Comparison of ENCODE assay signal across 21 cellular contexts in the genomic region with DNA sequence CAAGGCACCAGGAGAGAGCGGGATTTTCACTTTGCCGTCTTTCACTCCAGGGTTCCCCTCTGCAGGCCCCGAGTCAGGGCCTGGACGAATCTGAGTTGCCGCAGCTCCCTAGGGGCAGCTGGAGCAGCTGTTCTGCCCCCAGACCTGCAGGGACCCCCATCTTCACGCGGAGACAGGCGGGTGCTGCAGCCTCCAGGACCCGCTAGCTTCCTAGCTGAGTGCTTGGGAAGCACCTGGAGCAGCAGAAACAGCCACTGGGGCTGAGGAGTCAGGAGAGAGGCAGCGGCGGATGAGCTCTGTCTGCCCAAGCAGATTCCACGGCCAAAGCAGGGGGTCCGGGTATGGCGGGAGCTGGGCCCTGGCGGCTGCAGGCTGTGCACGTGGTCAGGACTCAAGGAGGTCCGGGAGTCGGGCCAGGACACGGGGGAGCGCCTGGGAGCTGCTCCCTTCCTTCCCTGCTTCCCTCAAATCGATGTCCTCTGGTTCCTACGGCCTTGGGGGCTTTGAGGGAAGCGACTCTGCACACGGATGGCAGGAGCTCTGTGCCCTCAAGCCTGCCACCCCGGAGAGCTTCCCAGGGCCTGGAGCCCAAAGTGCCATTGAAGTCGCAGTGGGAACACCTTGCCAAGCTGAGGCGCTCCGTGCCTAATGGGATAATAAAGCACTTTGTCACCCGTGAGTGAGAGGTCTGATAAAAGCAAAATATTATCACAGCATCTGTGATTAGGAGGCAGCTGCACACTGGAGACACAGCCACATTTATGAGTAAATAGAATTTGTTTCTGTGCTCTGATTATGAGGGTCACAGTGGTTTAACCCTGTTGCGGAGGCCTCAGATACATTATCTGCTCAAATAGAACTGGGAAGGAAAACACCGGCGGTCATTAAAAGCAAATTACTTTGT. TPM values are rescaled to one million over a fixed set of nuclear protein-coding genes. Genes with fewer than 3 reads are reported as not detected.
DNase-seq lines count a peak whose midpoint lies in the region; ATAC-seq and TF ChIP-seq lines count a peak whose summit lies in the region.
"Had no signal": no experiment of that assay in that cellular context is flagged by ENCODE, and none has a peak within 500 bp of the region (broad histone marks: within the 10 kb centered on the region; RNA-seq: fewer than 3 reads in every experiment).

No MANE protein-coding gene starts in this region.

- ATAC-seq in Right ventricle myocardium superior (ENCODE audit: poor library complexity) (peak; percentile 73), WTC11 (peak; percentile 48), left lung (peak; percentile 64), HG02588 (IDR thresholded peaks at IDR 0.05; ENCODE audit: unreplicated experiment) (no peak), HG03565 (IDR thresholded peaks at IDR 0.05; ENCODE audit: unreplicated experiment) (no peak), HG02610 (IDR thresholded peaks at IDR 0.05; ENCODE audit: unreplicated experiment) (no peak)
- ATAC-seq: foreskin keratinocyte had no signal

- CTCF ChIA-PET in WTC11 (lab: Charles Lee) = interaction anchor here (1.2 to 2.3 kb wide), 4 partner anchors 20 to 280 kb away, joined by 3 to 6 read pairs (median 4); partner anchors contain the start of gene NOM1

- no peak overlapping the region for H3K27ac ChIP-seq in right atrium auricular region
- no peak overlapping the region for H3K27ac ChIP-seq in left lung
- H3K27ac ChIP-seq: foreskin keratinocyte, RWPE1 had no signal

- H3K27ac Mint-ChIP-seq in WTC11 = no peak overlapping the region
- H3K27ac Mint-ChIP-seq: activated B cell treated with CpG ODN at 0.5 μM for 24 hours; CD4-positive, CD25-positive, alpha-beta regulatory T cell had no signal

- H3K9me3 Mint-ChIP-seq in WTC11 = no peaks in the 10 kb centered on the region
- H3K9me3 Mint-ChIP-seq: activated B cell treated with CpG ODN at 0.5 μM for 24 hours had no signal

- H3K4me1 ChIP-seq in right atrium auricular region (no peaks in the 10 kb centered on the region), left lung (no peaks in the 10 kb centered on the region)
- H3K4me1 ChIP-seq: foreskin keratinocyte had no signal

- peaks cover 47% of the 10 kb centered on the region for H3K27me3 Mint-ChIP-seq in WTC11 (ENCODE audit: low read depth)

- H3K9me3 ChIP-seq in right atrium auricular region (no peaks in the 10 kb centered on the region), left lung (no peaks in the 10 kb centered on the region)

- H3K27me3 ChIP-seq in right atrium auricular region (no peaks in the 10 kb centered on the region), left lung (peaks cover 7 to 91% of the 10 kb centered on the region in 2 donors)

- peaks cover 4% of the 10 kb centered on the region; the same call in 1 of the 2 replicates for H3K4me1 Mint-ChIP-seq in WTC11
- H3K4me1 Mint-ChIP-seq: activated B cell treated with CpG ODN at 0.5 μM for 24 hours; CD4-positive, CD25-positive, alpha-beta regulatory T cell had no signal

- H3K4me3 ChIP-seq in right atrium auricular region (no peak overlapping the region), left lung (no peak overlapping the region)

- TF ChIP-seq CTCF in right atrium auricular region (IDR thresholded peaks at IDR 0.05) (no peak), WTC11 (IDR thresholded peaks at IDR 0.05) (no peak), left lung (IDR thresholded peaks at IDR 0.05) (no peak)

- H3K36me3 ChIP-seq in right atrium auricular region (no peaks in the 10 kb centered on the region), left lung (no peaks in the 10 kb centered on the region)

- intact Hi-C loops in Right ventricle myocardium superior (cut with DNase I) = no loop called here
- intact Hi-C loops in left lung (cut with DNase I) = no loop called here

- H3K36me3 Mint-ChIP-seq in WTC11 = no peaks in the 10 kb centered on the region
- H3K36me3 Mint-ChIP-seq: CD4-positive, CD25-positive, alpha-beta regulatory T cell had no signal

- DNase-seq in Right ventricle myocardium superior (peak; percentile 61), right atrium auricular region (ENCODE audit: low spot score) (no peak), WTC11 (ENCODE audit: low spot score) (no peak), left lung (peak in 1 of 2 donors; percentile 73), EL (no peak)
- DNase-seq: ACHN; activated B cell treated with CpG ODN at 0.5 μM for 24 hours; activated gamma-delta T cell treated with Interleukin-2 at 50 U/mL for 16 hours; amygdala; CD4-positive, CD25-positive, alpha-beta regulatory T cell; cerebellar nuclear complex; foreskin keratinocyte; NCI-H1930; stimulated activated naive CD4-positive, alpha-beta T cell treated with Interleukin-2 at 50 U/mL for 16 hours had no signal

- POLR2A ChIA-PET in WTC11 (lab: Charles Lee) = no interaction called here

- no peak overlapping the region for H3K4me3 Mint-ChIP-seq in WTC11
- H3K4me3 Mint-ChIP-seq: activated B cell treated with CpG ODN at 0.5 μM for 24 hours; CD4-positive, CD25-positive, alpha-beta regulatory T cell had no signal

TF ChIP-seq in WTC11, 78 proteins besides CTCF, POLR2A, EP300 and RAD21 (continues in another document):
- TF ChIP-seq, protein P1, sequence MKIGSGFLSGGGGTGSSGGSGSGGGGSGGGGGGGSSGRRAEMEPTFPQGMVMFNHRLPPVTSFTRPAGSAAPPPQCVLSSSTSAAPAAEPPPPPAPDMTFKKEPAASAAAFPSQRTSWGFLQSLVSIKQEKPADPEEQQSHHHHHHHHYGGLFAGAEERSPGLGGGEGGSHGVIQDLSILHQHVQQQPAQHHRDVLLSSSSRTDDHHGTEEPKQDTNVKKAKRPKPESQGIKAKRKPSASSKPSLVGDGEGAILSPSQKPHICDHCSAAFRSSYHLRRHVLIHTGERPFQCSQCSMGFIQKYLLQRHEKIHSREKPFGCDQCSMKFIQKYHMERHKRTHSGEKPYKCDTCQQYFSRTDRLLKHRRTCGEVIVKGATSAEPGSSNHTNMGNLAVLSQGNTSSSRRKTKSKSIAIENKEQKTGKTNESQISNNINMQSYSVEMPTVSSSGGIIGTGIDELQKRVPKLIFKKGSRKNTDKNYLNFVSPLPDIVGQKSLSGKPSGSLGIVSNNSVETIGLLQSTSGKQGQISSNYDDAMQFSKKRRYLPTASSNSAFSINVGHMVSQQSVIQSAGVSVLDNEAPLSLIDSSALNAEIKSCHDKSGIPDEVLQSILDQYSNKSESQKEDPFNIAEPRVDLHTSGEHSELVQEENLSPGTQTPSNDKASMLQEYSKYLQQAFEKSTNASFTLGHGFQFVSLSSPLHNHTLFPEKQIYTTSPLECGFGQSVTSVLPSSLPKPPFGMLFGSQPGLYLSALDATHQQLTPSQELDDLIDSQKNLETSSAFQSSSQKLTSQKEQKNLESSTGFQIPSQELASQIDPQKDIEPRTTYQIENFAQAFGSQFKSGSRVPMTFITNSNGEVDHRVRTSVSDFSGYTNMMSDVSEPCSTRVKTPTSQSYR (CRISPR knock-in tag; IDR thresholded peaks at IDR 0.05) = no peak
- TF ChIP-seq, protein P2, sequence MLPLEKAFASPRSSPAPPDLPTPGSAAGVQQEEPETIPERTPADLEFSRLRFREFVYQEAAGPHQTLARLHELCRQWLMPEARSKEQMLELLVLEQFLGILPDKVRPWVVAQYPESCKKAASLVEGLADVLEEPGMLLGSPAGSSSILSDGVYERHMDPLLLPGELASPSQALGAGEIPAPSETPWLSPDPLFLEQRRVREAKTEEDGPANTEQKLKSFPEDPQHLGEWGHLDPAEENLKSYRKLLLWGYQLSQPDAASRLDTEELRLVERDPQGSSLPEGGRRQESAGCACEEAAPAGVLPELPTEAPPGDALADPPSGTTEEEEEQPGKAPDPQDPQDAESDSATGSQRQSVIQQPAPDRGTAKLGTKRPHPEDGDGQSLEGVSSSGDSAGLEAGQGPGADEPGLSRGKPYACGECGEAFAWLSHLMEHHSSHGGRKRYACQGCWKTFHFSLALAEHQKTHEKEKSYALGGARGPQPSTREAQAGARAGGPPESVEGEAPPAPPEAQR (CRISPR knock-in tag; IDR thresholded peaks at IDR 0.05) = no peak
- no peak for TF ChIP-seq ZNF317 (CRISPR knock-in tag; IDR thresholded peaks at IDR 0.05; ENCODE audit: borderline replicate concordance, low read depth)
- no peak for TF ChIP-seq CREB1 (CRISPR knock-in tag; IDR thresholded peaks at IDR 0.05)
- TF ChIP-seq HMGA2 (CRISPR knock-in tag; IDR thresholded peaks at IDR 0.05) = no peak
- no peak for TF ChIP-seq ZNF671 (CRISPR knock-in tag; IDR thresholded peaks at IDR 0.05)
- TF ChIP-seq TEAD1 (CRISPR knock-in tag; IDR thresholded peaks at IDR 0.05) = no peak
- no peak for TF ChIP-seq CBFB (CRISPR knock-in tag; IDR thresholded peaks at IDR 0.05; ENCODE audit: low read depth)
- no peak for TF ChIP-seq ELF4 (CRISPR knock-in tag; IDR thresholded peaks at IDR 0.05; ENCODE audit: low read depth)
- TF ChIP-seq ETV6 (CRISPR knock-in tag; IDR thresholded peaks at IDR 0.05) = no peak
- TF ChIP-seq RELA (CRISPR knock-in tag; IDR thresholded peaks at IDR 0.05; ENCODE audit: borderline replicate concordance) = no peak
- no peak for TF ChIP-seq ZNF512 (CRISPR knock-in tag; IDR thresholded peaks at IDR 0.05; ENCODE audit: borderline replicate concordance)

RNA-seq across cellular contexts. Expression of gene MNX1, which starts 17.2 kb away (rescaled TPM):
- total RNA-seq in Right ventricle myocardium superior = not detected
- not detected for total RNA-seq in right atrium auricular region
- 0.32 to 0.46 TPM (median 0.34 TPM) in 3 replicates for total RNA-seq in WTC11 (2021)
- total RNA-seq in left lung = under 1 TPM in 1 of 2 donors, not detected in 1; 0.26 TPM
- total RNA-seq: activated B cell treated with CpG ODN at 0.5 μM for 24 hours, LHCN-M2, posterior vena cava, urinary bladder had no signal

RNA-seq across cellular contexts. Expression of gene NOM1, which starts 43.8 kb away (rescaled TPM):
- total RNA-seq in Right ventricle myocardium superior = 9.7 TPM
- total RNA-seq in right atrium auricular region = 1 to 10 TPM; 4.1 to 6.3 TPM
- 26.0 to 38.5 TPM (median 27.6 TPM) in 3 replicates for total RNA-seq in WTC11 (2021)
- 10 to 100 TPM; 14.3 to 26.0 TPM for total RNA-seq in left lung

Comparison
In these comparisons a context has a peak if more than half of its experiments do, and no peak if none do; other contexts are left out.
1. ATAC-seq: peak in Right ventricle myocardium superior (single experiment), WTC11 (single experiment) and left lung (single experiment); none in HG02588 (single experiment), HG03565 (single experiment) and HG02610 (single experiment).